Comparison of ENCODE assay signal across 15 cellular contexts in genomic region chr19:4987692-4988370, GRCh38. TPM values are rescaled to one million over a fixed set of nuclear protein-coding genes. Genes with fewer than 3 reads are reported as not detected.
DNase-seq lines count a peak whose midpoint lies in the region; ATAC-seq and TF ChIP-seq lines count a peak whose summit lies in the region.
"Had no signal": no experiment of that assay in that cellular context is flagged by ENCODE, and none has a peak within 500 bp of the region (broad histone marks: within the 10 kb centered on the region; RNA-seq: fewer than 3 reads in every experiment).

No MANE protein-coding gene starts in this region.

- TF ChIP-seq CTCF in left ventricle myocardium inferior (IDR thresholded peaks at IDR 0.05; ENCODE audit: borderline replicate concordance) = no peak
- no peak for TF ChIP-seq CTCF in chondrocyte (IDR thresholded peaks at IDR 0.05)
- TF ChIP-seq CTCF in natural killer cell (IDR thresholded peaks at IDR 0.05) = no peak
- TF ChIP-seq CTCF in vagina (IDR thresholded peaks at IDR 0.05) = no peak

- TF ChIP-seq POLR2A in vagina (IDR thresholded peaks at IDR 0.05) = no peak

- DNase-seq in left ventricle myocardium inferior = no peak
- no peak for DNase-seq in Right ventricle myocardium inferior (ENCODE audit: missing footprints)
- no peak for DNase-seq in chondrocyte (ENCODE audit: low spot score)
- no peak for DNase-seq in natural killer cell
- no peak for DNase-seq in vagina (ENCODE audit: extremely low spot score in 2 of 2)
- no peak for DNase-seq in NCI-H510A (lab: John Stamatoyannopoulos, UW)
- DNase-seq in activated CD4-positive, alpha-beta memory T cell treated with anti-CD3 and anti-CD28 coated beads for 36 hours = no peak
- DNase-seq in SW480 (ENCODE audit: low spot score) = no peak
- DNase-seq: activated CD4-positive, alpha-beta T cell treated with anti-CD3 and anti-CD28 coated beads, Interleukin-2, amount 50 U/mL, for 48 hours; effector CD8-positive, alpha-beta T cell; Karpas-422; NCI-H1417 treated with DMSO at 0.1 percent for 48 hours; NCI-H345; stimulated activated CD4-positive, alpha-beta T cell treated with anti-CD3 and anti-CD28 coated beads, Interleukin-15, amount 100 ng/mL, for 24 hours had no signal

- CTCF ChIA-PET in activated CD4-positive, alpha-beta memory T cell treated with anti-CD3 and anti-CD28 coated beads for 36 hours (lab: Charles Lee) = interaction anchor here (1.5 kb wide), 1 partner anchor 14 kb away, joined by 6 read pairs; no protein-coding TSS in a partner anchor

- H3K27ac ChIP-seq in left ventricle myocardium inferior (replicated peaks) (peak overlapping the region; percentile 33), vagina (peak overlapping the region; percentile 79)

- peak overlapping the region; percentile 27 for H3K4me3 ChIP-seq in left ventricle myocardium inferior
- peak overlapping the region in 1 of 2 donors; percentile 17 for H3K4me3 ChIP-seq in vagina

- no peak for ATAC-seq in Right ventricle myocardium inferior
- ATAC-seq in natural killer cell = peak in 2 of 3 donors; percentile 34 to 66

- no peaks in the 10 kb centered on the region for H3K27me3 Mint-ChIP-seq in chondrocyte (ENCODE audit: low read depth)
- H3K27me3 Mint-ChIP-seq in natural killer cell (ENCODE audit: low read depth in 2 of 2) = no peaks in the 10 kb centered on the region
- no peaks in the 10 kb centered on the region for H3K27me3 Mint-ChIP-seq in activated CD4-positive, alpha-beta memory T cell treated with anti-CD3 and anti-CD28 coated beads for 36 hours

- H3K4me1 ChIP-seq in left ventricle myocardium inferior (peaks cover 85% of the 10 kb centered on the region), vagina (peaks cover 78% of the 10 kb centered on the region)

- H3K27me3 ChIP-seq in left ventricle myocardium inferior (ENCODE audit: low read depth) = no peaks in the 10 kb centered on the region
- no peaks in the 10 kb centered on the region for H3K27me3 ChIP-seq in vagina

- H3K27ac Mint-ChIP-seq in chondrocyte (ENCODE audit: unreplicated experiment) (peak overlapping the region; percentile 87), natural killer cell (peak overlapping the region; percentile 23 to 81)
- no peak overlapping the region for H3K27ac Mint-ChIP-seq in activated CD4-positive, alpha-beta memory T cell treated with anti-CD3 and anti-CD28 coated beads for 36 hours
- H3K27ac Mint-ChIP-seq: activated T-helper 1 cell treated with anti-CD3 and anti-CD28 coated beads, Interleukin-12 subunit alpha, Interleukin-12 subunit beta, Interleukin-2, Interleukin-4 antibody, amounts not matched to agents 30 ng/mL and 10 ng/mL and 1 ng/mL, durations not matched to agents 14 hours and 24 hours and 36 hours had no signal

- H3K9me3 Mint-ChIP-seq in chondrocyte (ENCODE audit: low read depth) (peaks cover 7% of the 10 kb centered on the region), natural killer cell (peaks cover 0 to 2% of the 10 kb centered on the region in 2 donors)
- H3K9me3 Mint-ChIP-seq in activated CD4-positive, alpha-beta memory T cell treated with anti-CD3 and anti-CD28 coated beads for 36 hours = peaks cover 11% of the 10 kb centered on the region
- H3K9me3 Mint-ChIP-seq: activated T-helper 1 cell treated with anti-CD3 and anti-CD28 coated beads, Interleukin-12 subunit alpha, Interleukin-12 subunit beta, Interleukin-2, Interleukin-4 antibody, amounts not matched to agents 30 ng/mL and 10 ng/mL and 1 ng/mL, durations not matched to agents 14 hours and 24 hours and 36 hours had no signal

- H3K36me3 ChIP-seq in left ventricle myocardium inferior (peaks cover 4% of the 10 kb centered on the region), vagina (no peaks in the 10 kb centered on the region)

- intact Hi-C loops in left ventricle myocardium inferior (cut with micrococcal nuclease) (no loop called here), Right ventricle myocardium inferior (cut with DNase I) (loop anchor here (5.0 kb wide), 1 partner anchor 39 kb away; no protein-coding TSS in a partner anchor), natural killer cell (cut with micrococcal nuclease) (no loop called here), vagina (cut with DNase I) (no loop called here)
- intact Hi-C loops in activated CD4-positive, alpha-beta memory T cell treated with anti-CD3 and anti-CD28 coated beads for 36 hours (cut with micrococcal nuclease) = no loop called here

- H3K36me3 Mint-ChIP-seq in chondrocyte (ENCODE audit: low read depth) (peaks cover 3% of the 10 kb centered on the region), natural killer cell (peaks cover 5% of the 10 kb centered on the region)
- H3K36me3 Mint-ChIP-seq in activated CD4-positive, alpha-beta memory T cell treated with anti-CD3 and anti-CD28 coated beads for 36 hours = peaks cover 12% of the 10 kb centered on the region

- peaks cover 38% of the 10 kb centered on the region for H3K4me1 Mint-ChIP-seq in chondrocyte (ENCODE audit: low read depth)
- peaks cover 48 to 50% of the 10 kb centered on the region in 2 donors for H3K4me1 Mint-ChIP-seq in natural killer cell
- peaks cover 11% of the 10 kb centered on the region for H3K4me1 Mint-ChIP-seq in activated CD4-positive, alpha-beta memory T cell treated with anti-CD3 and anti-CD28 coated beads for 36 hours (ENCODE audit: low read depth)

- POLR2A ChIA-PET in activated CD4-positive, alpha-beta memory T cell treated with anti-CD3 and anti-CD28 coated beads for 36 hours (lab: Charles Lee) = no interaction called here

- H3K4me3 Mint-ChIP-seq in chondrocyte (ENCODE audit: unreplicated experiment) (no peak overlapping the region), natural killer cell (peak overlapping the region; percentile 80)
- H3K4me3 Mint-ChIP-seq in activated CD4-positive, alpha-beta memory T cell treated with anti-CD3 and anti-CD28 coated beads for 36 hours = no peak overlapping the region
- H3K4me3 Mint-ChIP-seq: activated T-helper 1 cell treated with anti-CD3 and anti-CD28 coated beads, Interleukin-12 subunit alpha, Interleukin-12 subunit beta, Interleukin-2, Interleukin-4 antibody, amounts not matched to agents 30 ng/mL and 10 ng/mL and 1 ng/mL, durations not matched to agents 14 hours and 24 hours and 36 hours had no signal

- no peaks in the 10 kb centered on the region for H3K9me3 ChIP-seq in left ventricle myocardium inferior (replicated peaks)
- H3K9me3 ChIP-seq in vagina = no peaks in the 10 kb centered on the region

RNA-seq across cellular contexts. Expression of gene KDM4B, which starts 18.9 kb away (rescaled TPM):
- total RNA-seq in left ventricle myocardium inferior (34.1 TPM), Right ventricle myocardium inferior (38.6 TPM), chondrocyte (50.7 to 53.2 TPM (median 52.2 TPM) in 3 replicates), natural killer cell (10 to 100 TPM; 68.0 to 73.5 (median 68.1) TPM), vagina (59.7 TPM)
- 10 to 100 TPM; 19.2 to 20.6 TPM for total RNA-seq in activated CD4-positive, alpha-beta memory T cell treated with anti-CD3 and anti-CD28 coated beads for 36 hours
